Comparison of ENCODE assay signal across 1 cellular context in the genomic region with DNA sequence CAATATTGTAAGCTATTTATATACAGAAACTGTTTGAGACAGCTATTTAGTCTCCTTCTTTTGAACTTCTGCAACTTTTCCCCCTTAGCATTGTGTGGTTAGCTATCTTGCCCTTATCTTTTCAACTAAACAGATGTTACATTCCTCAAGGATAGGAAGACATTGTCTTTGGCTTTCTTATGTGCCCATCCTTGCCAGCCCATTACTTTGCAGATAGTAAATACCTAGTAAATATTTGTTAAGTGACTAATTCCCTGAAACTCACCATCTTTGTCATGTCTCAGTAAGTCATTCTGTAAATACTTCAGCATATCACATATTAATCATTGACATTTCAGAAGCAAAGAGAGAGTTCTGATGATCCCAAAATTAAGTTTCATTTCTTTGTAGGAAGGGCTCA.
TF ChIP-seq lines count a peak whose summit lies in the region.

No MANE protein-coding gene starts in this region.

TF ChIP-seq in GM12878, 131 proteins besides CTCF, POLR2A, EP300 and RAD21 (continued from another document):
- TF ChIP-seq, protein P1, sequence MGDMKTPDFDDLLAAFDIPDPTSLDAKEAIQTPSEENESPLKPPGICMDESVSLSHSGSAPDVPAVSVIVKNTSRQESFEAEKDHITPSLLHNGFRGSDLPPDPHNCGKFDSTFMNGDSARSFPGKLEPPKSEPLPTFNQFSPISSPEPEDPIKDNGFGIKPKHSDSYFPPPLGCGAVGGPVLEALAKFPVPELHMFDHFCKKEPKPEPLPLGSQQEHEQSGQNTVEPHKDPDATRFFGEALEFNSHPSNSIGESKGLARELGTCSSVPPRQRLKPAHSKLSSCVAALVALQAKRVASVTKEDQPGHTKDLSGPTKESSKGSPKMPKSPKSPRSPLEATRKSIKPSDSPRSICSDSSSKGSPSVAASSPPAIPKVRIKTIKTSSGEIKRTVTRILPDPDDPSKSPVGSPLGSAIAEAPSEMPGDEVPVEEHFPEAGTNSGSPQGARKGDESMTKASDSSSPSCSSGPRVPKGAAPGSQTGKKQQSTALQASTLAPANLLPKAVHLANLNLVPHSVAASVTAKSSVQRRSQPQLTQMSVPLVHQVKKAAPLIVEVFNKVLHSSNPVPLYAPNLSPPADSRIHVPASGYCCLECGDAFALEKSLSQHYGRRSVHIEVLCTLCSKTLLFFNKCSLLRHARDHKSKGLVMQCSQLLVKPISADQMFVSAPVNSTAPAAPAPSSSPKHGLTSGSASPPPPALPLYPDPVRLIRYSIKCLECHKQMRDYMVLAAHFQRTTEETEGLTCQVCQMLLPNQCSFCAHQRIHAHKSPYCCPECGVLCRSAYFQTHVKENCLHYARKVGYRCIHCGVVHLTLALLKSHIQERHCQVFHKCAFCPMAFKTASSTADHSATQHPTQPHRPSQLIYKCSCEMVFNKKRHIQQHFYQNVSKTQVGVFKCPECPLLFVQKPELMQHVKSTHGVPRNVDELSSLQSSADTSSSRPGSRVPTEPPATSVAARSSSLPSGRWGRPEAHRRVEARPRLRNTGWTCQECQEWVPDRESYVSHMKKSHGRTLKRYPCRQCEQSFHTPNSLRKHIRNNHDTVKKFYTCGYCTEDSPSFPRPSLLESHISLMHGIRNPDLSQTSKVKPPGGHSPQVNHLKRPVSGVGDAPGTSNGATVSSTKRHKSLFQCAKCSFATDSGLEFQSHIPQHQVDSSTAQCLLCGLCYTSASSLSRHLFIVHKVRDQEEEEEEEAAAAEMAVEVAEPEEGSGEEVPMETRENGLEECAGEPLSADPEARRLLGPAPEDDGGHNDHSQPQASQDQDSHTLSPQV (IDR thresholded peaks at IDR 0.05), result no peak
